Comparison of ENCODE assay signal across 8 cellular contexts in the genomic region with DNA sequence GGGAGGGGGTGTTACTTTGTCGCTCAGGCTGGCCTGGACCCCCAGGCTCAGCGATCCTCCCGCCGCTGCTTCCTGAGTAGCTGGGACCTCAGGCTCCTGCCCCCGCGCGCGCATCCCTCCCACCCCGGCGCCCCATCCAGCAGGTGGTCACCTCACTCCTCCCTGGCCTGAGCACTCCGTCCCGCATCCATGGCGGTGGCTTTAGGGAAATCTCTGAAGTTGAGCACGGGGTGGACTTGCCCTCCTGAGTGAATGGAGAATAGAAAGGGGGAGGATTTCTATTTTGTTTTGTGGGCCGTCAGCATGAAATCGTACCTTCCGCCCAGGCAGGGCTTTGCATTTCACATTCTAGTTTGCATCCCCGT. TPM values are rescaled to one million over a fixed set of nuclear protein-coding genes. Genes with fewer than 3 reads are reported as not detected.
DNase-seq lines count a peak whose midpoint lies in the region; ATAC-seq and TF ChIP-seq lines count a peak whose summit lies in the region.

No MANE protein-coding gene starts in this region.

- TF ChIP-seq POLR2A in esophagus muscularis mucosa (IDR thresholded peaks at IDR 0.05; ENCODE audit: low read depth) = no peak

- no peaks in the 10 kb centered on the region for H3K27me3 ChIP-seq in PC-9 (ENCODE audit: insufficient read depth, low read depth)
- peaks cover 0 to 29% (median 0%) of the 10 kb centered on the region in 4 donors for H3K27me3 ChIP-seq in esophagus muscularis mucosa
- no peaks in the 10 kb centered on the region for H3K27me3 ChIP-seq in neuron (ENCODE audit: insufficient read depth, low read length)

- H3K27ac ChIP-seq in PC-9 (no peak overlapping the region), esophagus muscularis mucosa (replicated peaks in 1 of 4) (peak overlapping the region; percentile 70 to 84 (median 78))

- H3K9me3 ChIP-seq in PC-9 (ENCODE audit: insufficient read depth, low read depth) (peaks cover 15% of the 10 kb centered on the region; the same call in 1 of the 2 replicates), esophagus muscularis mucosa (no peaks in the 10 kb centered on the region), neuron (ENCODE audit: low read length) (peaks cover 7% of the 10 kb centered on the region)

- BruUV-seq in PC-9 (replicated peaks; lab: Mats Ljungman, UMichigan) = no TSS peak

- POLR2A ChIA-PET in AG04449 (lab: Yijun Ruan, JAX) = no interaction called here
- POLR2A ChIA-PET in PC-9 (lab: Charles Lee; ENCODE audit: unreplicated experiment) = no interaction called here

- no peaks in the 10 kb centered on the region for H3K79me2 ChIP-seq in PC-9 (ENCODE audit: low read depth)

- peak overlapping the region; percentile 97; the same call in 1 of the 2 replicates for H2AFZ ChIP-seq in PC-9
- H2AFZ ChIP-seq in neuron (ENCODE audit: low read depth, low read length) = peak overlapping the region; percentile 90

- ATAC-seq in GM19463 (IDR thresholded peaks at IDR 0.05; ENCODE audit: unreplicated experiment) = peak; percentile 12
- no peak for ATAC-seq in GM18868 (IDR thresholded peaks at IDR 0.05; ENCODE audit: unreplicated experiment)
- no peak for ATAC-seq in HG03378 (IDR thresholded peaks at IDR 0.05; ENCODE audit: unreplicated experiment)

- CTCF ChIA-PET in AG04449 (lab: Yijun Ruan, JAX) = no interaction called here
- CTCF ChIA-PET in PC-9 (lab: Charles Lee) = no interaction called here

- H3K4me3 ChIP-seq in AG04449 (ENCODE audit: low read depth, low read length) (peak overlapping the region; percentile 85), PC-9 (peak overlapping the region; percentile 98), esophagus muscularis mucosa (peak overlapping the region; percentile 68 to 82 (median 72)), neuron (ENCODE audit: low read length) (peak overlapping the region; percentile 84)

- H4K20me1 ChIP-seq in PC-9 (ENCODE audit: insufficient read depth) = no peaks in the 10 kb centered on the region

- TF ChIP-seq CTCF in AG04449 (IDR thresholded peaks at IDR 0.05; ENCODE audit: insufficient read depth, low read length, missing control alignments) (no peak), PC-9 (conservative IDR thresholded peaks at IDR 0.05) (no peak), esophagus muscularis mucosa (IDR thresholded peaks at IDR 0.05) (no peak)

- no peaks in the 10 kb centered on the region for H3K9me2 ChIP-seq in PC-9 (ENCODE audit: insufficient read depth)

- no peak for TF ChIP-seq EP300 in esophagus muscularis mucosa (IDR thresholded peaks at IDR 0.05)

- no peak for DNase-seq in AG04449 (ENCODE audit: low read depth, low spot score)
- no peak for DNase-seq in PC-9
- no peak for DNase-seq in esophagus muscularis mucosa (ENCODE audit: extremely low spot score)
- no peak for DNase-seq in H4 (ENCODE audit: low spot score)

- peak overlapping the region; percentile 87 for H3K4me2 ChIP-seq in PC-9

- H3K36me3 ChIP-seq in PC-9 (ENCODE audit: low read depth) = no peaks in the 10 kb centered on the region
- H3K36me3 ChIP-seq in esophagus muscularis mucosa = no peaks in the 10 kb centered on the region
- H3K36me3 ChIP-seq in neuron (ENCODE audit: insufficient read depth, low read length) = peaks cover 3% of the 10 kb centered on the region

- intact Hi-C loops in PC-9 (cut with micrococcal nuclease; ENCODE audit: unreplicated experiment) = no loop called here
- intact Hi-C loops in esophagus muscularis mucosa (cut with DNase I) = loop anchor here (5.0 to 10.0 kb wide), 2 partner anchors 35 to 272 kb away; a partner anchor contains a TSS

- H3K4me1 ChIP-seq in PC-9 (replicated peaks; ENCODE audit: insufficient read depth) (no peaks in the 10 kb centered on the region), esophagus muscularis mucosa (peaks cover 11 to 29% (median 24%) of the 10 kb centered on the region in 4 donors), neuron (ENCODE audit: insufficient read depth, low read length) (peaks cover 13% of the 10 kb centered on the region)

- H3F3A ChIP-seq in PC-9 (ENCODE audit: insufficient read depth, low read depth) = no peaks in the 10 kb centered on the region

- under 1% methylated on average over 18 of the region's 18 CpGs for WGBS in esophagus muscularis mucosa

RNA-seq across cellular contexts. Expression of a gene that starts 0.4 kb away (rescaled TPM):
- total RNA-seq in PC-9 (2021) (6.1 and 6.3 TPM in 2 replicates), esophagus muscularis mucosa (1 to 10 TPM; 1.7 to 3.5 (median 3.2) TPM)
- total RNA-seq in H4 (2014; rRNA removed; shearing (Covaris generic)) = 3.0 and 3.4 TPM in 2 replicates

RNA-seq across cellular contexts. Expression of a gene that starts 35.3 kb away (rescaled TPM):
- total RNA-seq in PC-9 (2021) (15.6 and 16.4 TPM in 2 replicates), esophagus muscularis mucosa (1 to 10 TPM; 6.7 to 8.4 (median 7.4) TPM)
- 7.8 and 12.6 TPM in 2 replicates for total RNA-seq in H4 (2014; rRNA removed; shearing (Covaris generic))
